In genomic region chr9:111334318-111334863, GRCh38 we compare ENCODE assay signal across 1 cellular context.
A peak's percentile ranks its signal among the peaks of the same experiment; 100 is the strongest.
TF ChIP-seq lines count a peak whose summit lies in the region.

No MANE protein-coding gene starts in this region.

TF ChIP-seq in K562, 482 proteins besides CTCF, POLR2A, EP300 and RAD21:
- TF ChIP-seq, protein P1, sequence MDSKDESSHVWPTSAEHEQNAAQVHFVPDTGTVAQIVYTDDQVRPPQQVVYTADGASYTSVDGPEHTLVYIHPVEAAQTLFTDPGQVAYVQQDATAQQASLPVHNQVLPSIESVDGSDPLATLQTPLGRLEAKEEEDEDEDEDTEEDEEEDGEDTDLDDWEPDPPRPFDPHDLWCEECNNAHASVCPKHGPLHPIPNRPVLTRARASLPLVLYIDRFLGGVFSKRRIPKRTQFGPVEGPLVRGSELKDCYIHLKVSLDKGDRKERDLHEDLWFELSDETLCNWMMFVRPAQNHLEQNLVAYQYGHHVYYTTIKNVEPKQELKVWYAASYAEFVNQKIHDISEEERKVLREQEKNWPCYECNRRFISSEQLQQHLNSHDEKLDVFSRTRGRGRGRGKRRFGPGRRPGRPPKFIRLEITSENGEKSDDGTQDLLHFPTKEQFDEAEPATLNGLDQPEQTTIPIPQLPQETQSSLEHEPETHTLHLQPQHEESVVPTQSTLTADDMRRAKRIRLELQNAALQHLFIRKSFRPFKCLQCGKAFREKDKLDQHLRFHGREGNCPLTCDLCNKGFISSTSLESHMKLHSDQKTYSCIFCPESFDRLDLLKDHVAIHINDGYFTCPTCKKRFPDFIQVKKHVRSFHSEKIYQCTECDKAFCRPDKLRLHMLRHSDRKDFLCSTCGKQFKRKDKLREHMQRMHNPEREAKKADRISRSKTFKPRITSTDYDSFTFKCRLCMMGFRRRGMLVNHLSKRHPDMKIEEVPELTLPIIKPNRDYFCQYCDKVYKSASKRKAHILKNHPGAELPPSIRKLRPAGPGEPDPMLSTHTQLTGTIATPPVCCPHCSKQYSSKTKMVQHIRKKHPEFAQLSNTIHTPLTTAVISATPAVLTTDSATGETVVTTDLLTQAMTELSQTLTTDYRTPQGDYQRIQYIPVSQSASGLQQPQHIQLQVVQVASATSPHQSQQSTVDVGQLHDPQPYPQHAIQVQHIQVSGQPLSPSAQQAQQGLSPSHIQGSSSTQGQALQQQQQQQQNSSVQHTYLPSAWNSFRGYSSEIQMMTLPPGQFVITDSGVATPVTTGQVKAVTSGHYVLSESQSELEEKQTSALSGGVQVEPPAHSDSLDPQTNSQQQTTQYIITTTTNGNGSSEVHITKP (IDR thresholded peaks at IDR 0.05; ENCODE audit: partially characterized antibody), result peak; percentile 51
TF ChIP-seq in K562: peak in this region for 1; not testable (repeated sequence) for 481.
